8 cellular contexts compared by ENCODE assay signal in the genomic region with DNA sequence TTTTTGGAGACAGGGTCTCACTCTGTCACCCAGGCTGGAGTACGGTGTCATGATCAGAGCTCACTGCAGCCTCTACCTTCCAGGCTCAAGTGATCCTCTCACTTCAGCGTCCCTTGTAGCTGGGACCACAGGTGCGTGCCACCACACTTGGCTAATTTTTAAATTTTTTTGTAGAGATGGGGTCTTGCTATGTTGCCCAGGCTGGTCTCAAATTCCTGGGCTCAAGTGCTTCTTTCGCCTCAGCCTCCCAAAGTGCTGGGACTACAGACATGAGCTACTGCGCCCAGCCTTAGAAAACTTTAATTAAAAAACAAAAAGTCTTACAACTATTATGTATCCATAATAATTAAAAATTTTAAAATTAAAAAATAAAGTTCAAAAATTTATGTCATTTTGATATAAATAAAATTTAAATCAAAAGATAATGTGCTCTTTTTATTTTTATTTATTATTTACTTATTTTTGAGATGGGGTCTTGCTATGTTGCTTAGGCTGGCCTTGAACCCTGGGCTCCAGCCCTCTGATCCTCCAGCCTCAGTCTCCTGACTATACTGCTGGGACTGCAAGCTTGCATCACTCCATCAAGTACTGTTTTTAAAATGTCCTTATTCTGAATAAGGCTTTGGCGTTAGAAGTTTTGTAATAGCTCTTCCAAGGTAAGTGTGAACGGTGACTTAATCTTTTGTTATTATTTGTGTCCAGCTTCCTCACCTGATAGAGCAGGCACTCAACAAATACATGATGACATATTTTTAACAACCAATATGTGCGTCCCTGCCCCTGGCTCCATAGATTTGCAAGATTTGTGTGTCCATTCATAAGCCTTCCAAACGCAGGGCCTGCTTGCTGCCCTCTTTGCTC. TPM values are rescaled to one million over a fixed set of nuclear protein-coding genes. Genes with fewer than 3 reads are reported as not detected.
DNase-seq lines count a peak whose midpoint lies in the region; ATAC-seq and TF ChIP-seq lines count a peak whose summit lies in the region.

No MANE protein-coding gene starts in this region.

- DNase-seq in RWPE1 (ENCODE audit: low spot score) (no peak), erythroblast (lab: John Stamatoyannopoulos, UW) (peak; percentile 48 to 50), omental fat pad (ENCODE audit: low spot score) (no peak), hypothalamus (lab: John Stamatoyannopoulos, UW) (no peak), amniotic stem cell (lab: John Stamatoyannopoulos, UW) (no peak)
- no peak for DNase-seq in activated CD4-positive, alpha-beta T cell treated with anti-CD3 and anti-CD28 coated beads, Interleukin-2, amount 50 U/mL, for 4 hours

- TF ChIP-seq POLR2A in erythroblast (IDR thresholded peaks at IDR 0.05; ENCODE audit: low read length): no peak

- CTCF ChIA-PET in RWPE1 (lab: Yijun Ruan, JAX): interaction anchor here (0.6 to 1.1 kb wide), 6 partner anchors 34 to 143 kb away, joined by 3 to 8 read pairs (median 4); a partner anchor contains a TSS

- H3K27ac ChIP-seq in RWPE1: peak overlapping the region; percentile 92

- TF ChIP-seq CTCF in RWPE1 (conservative IDR thresholded peaks at IDR 0.05; ENCODE audit: low read depth) (no peak), omental fat pad (IDR thresholded peaks at IDR 0.05) (no peak)

- POLR2A ChIA-PET in RWPE1 (lab: Yijun Ruan, JAX; ENCODE audit: low non-redundant PET): interaction anchor here (0.6 to 1.6 kb wide), 5 partner anchors 12 to 163 kb away, joined by 3 to 4 read pairs (median 4); a partner anchor contains a TSS

- ATAC-seq in GM19023 (IDR thresholded peaks at IDR 0.05; ENCODE audit: unreplicated experiment) (peak; percentile 2), omental fat pad (ENCODE audit: low FRiP score) (peak; percentile 5), HG02885 (IDR thresholded peaks at IDR 0.05; ENCODE audit: poor library complexity, unreplicated experiment) (no peak)

RNA-seq across cellular contexts. Expression of a gene that starts 1.6 kb away (rescaled TPM):
- 100 to 1,000 TPM in 2 of 4 donors, 10 to 100 TPM in 2; 85.9 to 126 (median 107) TPM for total RNA-seq in omental fat pad

RNA-seq across cellular contexts. Expression of a gene that starts 15.2 kb away (rescaled TPM):
- 1,000 to 10,000 TPM in 1 of 4 donors, 100 to 1,000 TPM in 3; 571 to 1,080 (median 751) TPM for total RNA-seq in omental fat pad

RNA-seq across cellular contexts. Expression of a gene that starts 21.3 kb away (rescaled TPM):
- 1 to 10 TPM; 1.0 to 3.0 (median 1.9) TPM for total RNA-seq in omental fat pad

RNA-seq across cellular contexts. Expression of a gene that starts 22.8 kb away (rescaled TPM):
- 10 to 100 TPM; 25.9 to 57.5 (median 44.8) TPM for total RNA-seq in omental fat pad

RNA-seq across cellular contexts. Expression of a gene that starts 46.9 kb away (rescaled TPM):
- 100 to 1,000 TPM; 490 to 872 (median 705) TPM for total RNA-seq in omental fat pad

Comparison
In these comparisons a context has a peak if more than half of its experiments do, and no peak if none do; other contexts are left out.
1. DNase-seq: peak in erythroblast (2 of 2); none in RWPE1 (single experiment), omental fat pad (single experiment), hypothalamus (0 of 51), activated CD4-positive, alpha-beta T cell treated with anti-CD3 and anti-CD28 coated beads, Interleukin-2, amount 50 U/mL, for 4 hours (0 of 2) and amniotic stem cell (single experiment).